2 cellular contexts compared by ENCODE assay signal in genomic region chr5:176487160-176487559, GRCh38.
TF ChIP-seq lines count a peak whose summit lies in the region.

No MANE protein-coding gene starts in this region.

TF ChIP-seq in HEK293, 187 proteins besides CTCF, POLR2A, EP300 and RAD21:
- TF ChIP-seq ZNF121 (tag by site-specific recombination; IDR thresholded peaks at IDR 0.05) = peak; percentile 96

TF ChIP-seq in K562, 482 proteins besides CTCF, POLR2A, EP300 and RAD21:
- peak; percentile 87 for TF ChIP-seq ZNF121 (CRISPR knock-in tag; conservative IDR thresholded peaks at IDR 0.05)
